ENCODE assay signal across 8 cellular contexts in the genomic region with DNA sequence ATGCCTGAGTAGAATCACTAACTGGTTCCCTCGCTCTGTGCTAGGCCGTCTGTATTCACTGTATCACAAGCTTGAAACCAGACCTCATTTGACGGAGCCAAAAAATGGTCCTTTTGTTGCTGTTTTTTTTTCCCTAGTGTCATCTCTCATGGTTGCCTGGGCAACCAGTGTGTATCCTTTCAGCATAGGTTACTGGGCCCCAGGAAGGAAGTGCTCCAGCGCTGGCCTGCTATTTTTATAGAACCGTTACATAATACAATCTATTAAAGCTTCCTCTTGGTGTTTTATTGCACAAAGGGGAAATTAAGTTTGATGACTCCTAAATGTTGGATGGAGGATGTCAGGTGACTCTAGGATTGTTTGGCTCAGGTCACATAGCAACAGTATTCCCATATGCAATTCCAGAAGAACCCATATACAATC.
A peak's percentile ranks its signal among the peaks of the same experiment; 100 is the strongest.
DNase-seq lines count a peak whose midpoint lies in the region; ATAC-seq and TF ChIP-seq lines count a peak whose summit lies in the region.

No MANE protein-coding gene starts in this region.

- H3K4me3 Mint-ChIP-seq in chondrocyte (ENCODE audit: unreplicated experiment), result no peak overlapping the region

- no peaks in the 10 kb centered on the region for H3K36me3 ChIP-seq in NT2/D1 (ENCODE audit: insufficient read depth, insufficient read length, low read length)
- no peaks in the 10 kb centered on the region for H3K36me3 ChIP-seq in tibial artery

- no peaks in the 10 kb centered on the region for H3K9me3 ChIP-seq in NT2/D1 (ENCODE audit: insufficient read depth, low read length)
- H3K9me3 ChIP-seq in tibial artery, result no peaks in the 10 kb centered on the region

- H3K4me1 ChIP-seq in NT2/D1 (ENCODE audit: insufficient read depth, insufficient read length) (no peaks in the 10 kb centered on the region), tibial artery (peaks cover 0 to 29% (median 16%) of the 10 kb centered on the region in 4 donors)

- H3K4me1 Mint-ChIP-seq in chondrocyte (ENCODE audit: low read depth), result peaks cover 25% of the 10 kb centered on the region

- intact Hi-C loops in tibial artery (cut with DNase I; ENCODE audit: low total_unique reads), result no loop called here

- H3K27me3 ChIP-seq in NT2/D1 (ENCODE audit: insufficient read depth, insufficient read length) (no peaks in the 10 kb centered on the region), tibial artery (no peaks in the 10 kb centered on the region)

- TF ChIP-seq CTCF in chondrocyte (IDR thresholded peaks at IDR 0.05) (no peak), tibial artery (IDR thresholded peaks at IDR 0.05) (no peak)

- H3K27ac Mint-ChIP-seq in chondrocyte (ENCODE audit: unreplicated experiment), result peak overlapping the region; percentile 17

- DNase-seq in GM03348 (ENCODE audit: low spot score) (peak; percentile 11), NT2/D1 (ENCODE audit: low read depth, low spot score) (peak; percentile 6), chondrocyte (ENCODE audit: low spot score) (no peak), medulla oblongata (ENCODE audit: extremely low spot score) (peak; percentile 95), tibial artery (peak; percentile 59 to 65), erythroblast (lab: John Stamatoyannopoulos, UW) (no peak)

- peak overlapping the region in 1 of 2 donors; percentile 37 for H3K27ac ChIP-seq in tibial artery

- ATAC-seq in HG02885 (IDR thresholded peaks at IDR 0.05; ENCODE audit: poor library complexity, unreplicated experiment) (peak; percentile 70), GM18520 (IDR thresholded peaks at IDR 0.05; ENCODE audit: unreplicated experiment) (no peak)

- no peaks in the 10 kb centered on the region for H3K9me3 Mint-ChIP-seq in chondrocyte (ENCODE audit: low read depth)

- no peak overlapping the region for H3K9ac ChIP-seq in NT2/D1 (ENCODE audit: insufficient read length, low read depth)

- H3K27me3 Mint-ChIP-seq in chondrocyte (ENCODE audit: low read depth), result peaks cover 2% of the 10 kb centered on the region

- H3K36me3 Mint-ChIP-seq in chondrocyte (ENCODE audit: low read depth), result no peaks in the 10 kb centered on the region

- TF ChIP-seq POLR2A in erythroblast (IDR thresholded peaks at IDR 0.05; ENCODE audit: low read length), result no peak

- H3K4me3 ChIP-seq in NT2/D1 (ENCODE audit: insufficient read length, low read depth) (no peak overlapping the region), tibial artery (no peak overlapping the region)

Comparison
In these comparisons a context has a peak if more than half of its experiments do, and no peak if none do; other contexts are left out.
1. DNase-seq: peak in GM03348 (single experiment), NT2/D1 (single experiment), medulla oblongata (single experiment) and tibial artery (2 of 2); none in chondrocyte (single experiment) and erythroblast (0 of 2).